Comparison of ENCODE assay signal across 14 cellular contexts in genomic region chr22:42676059-42676607, GRCh38. TPM values are rescaled to one million over a fixed set of nuclear protein-coding genes. Genes with fewer than 3 reads are reported as not detected.
DNase-seq lines count a peak whose midpoint lies in the region; ATAC-seq and TF ChIP-seq lines count a peak whose summit lies in the region.
"Had no signal": no experiment of that assay in that cellular context is flagged by ENCODE, and none has a peak within 500 bp of the region (broad histone marks: within the 10 kb centered on the region; RNA-seq: fewer than 3 reads in every experiment).

No MANE protein-coding gene starts in this region.

- no peaks in the 10 kb centered on the region for H3K79me2 ChIP-seq in PC-9 (ENCODE audit: low read depth)

- no peak for DNase-seq in PC-9
- peak; percentile 80 for DNase-seq in fibroblast of gingiva (ENCODE audit: low read depth)
- peak; percentile 43 for DNase-seq in myocyte (ENCODE audit: low read depth)
- DNase-seq in suprapubic skin (ENCODE audit: low spot score in 2 of 2): no peak
- no peak for DNase-seq in NCI-H2107 (lab: John Stamatoyannopoulos, UW)
- DNase-seq in NCI-H1105 treated with DMSO at 0.1 percent for 48 hours (lab: John Stamatoyannopoulos, UW): no peak
- DNase-seq in activated T-cell treated with anti-CD3 and anti-CD28 coated beads, Interleukin-2, amount 50 U/mL, for 72 hours: no peak
- DNase-seq: amygdala, C1 segment of cervical spinal cord, erythroblast, KBM-7, left colon, NCI-H2029 treated with DMSO at 0.1 percent for 48 hours had no signal

- H3K27me3 Mint-ChIP-seq in activated T-cell treated with anti-CD3 and anti-CD28 coated beads, Interleukin-2, amount 50 U/mL, for 72 hours (ENCODE audit: low read depth): no peaks in the 10 kb centered on the region

- no peaks in the 10 kb centered on the region for H4K20me1 ChIP-seq in PC-9 (ENCODE audit: insufficient read depth)

- TF ChIP-seq CTCF in PC-9 (conservative IDR thresholded peaks at IDR 0.05) (no peak), suprapubic skin (IDR thresholded peaks at IDR 0.05) (no peak)

- TF ChIP-seq POLR2A in suprapubic skin (IDR thresholded peaks at IDR 0.05): no peak

- peaks cover 1 to 7% of the 10 kb centered on the region in 2 donors for H3K36me3 Mint-ChIP-seq in activated T-cell treated with anti-CD3 and anti-CD28 coated beads, Interleukin-2, amount 50 U/mL, for 72 hours (ENCODE audit: insufficient read depth in 2 of 2)

- H3F3A ChIP-seq in PC-9 (ENCODE audit: insufficient read depth, low read depth): peaks cover 23% of the 10 kb centered on the region; the same call in 1 of the 2 replicates

- H3K27me3 ChIP-seq in PC-9 (ENCODE audit: insufficient read depth, low read depth) (no peaks in the 10 kb centered on the region), suprapubic skin (no peaks in the 10 kb centered on the region)

- H3K4me2 ChIP-seq in PC-9: no peak overlapping the region

- no peak for TF ChIP-seq EP300 in suprapubic skin (IDR thresholded peaks at IDR 0.05)

- H3K27ac ChIP-seq in PC-9 (peak overlapping the region; percentile 9; the same call in 1 of the 2 replicates), suprapubic skin (peak overlapping the region; percentile 75)

- WGBS in suprapubic skin: 23% methylated on average over 7 of the region's 7 CpGs

- intact Hi-C loops in PC-9 (cut with micrococcal nuclease; ENCODE audit: unreplicated experiment): no loop called here

- POLR2A ChIA-PET in PC-9 (lab: Charles Lee; ENCODE audit: unreplicated experiment): no interaction called here

- H3K27ac Mint-ChIP-seq in activated T-cell treated with anti-CD3 and anti-CD28 coated beads, Interleukin-2, amount 50 U/mL, for 72 hours: no peak overlapping the region

- no peak overlapping the region for H3K4me3 Mint-ChIP-seq in activated T-cell treated with anti-CD3 and anti-CD28 coated beads, Interleukin-2, amount 50 U/mL, for 72 hours

- BruUV-seq in PC-9 (replicated peaks; lab: Mats Ljungman, UMichigan): no TSS peak

- peaks cover 19% of the 10 kb centered on the region for H3K4me1 Mint-ChIP-seq in activated T-cell treated with anti-CD3 and anti-CD28 coated beads, Interleukin-2, amount 50 U/mL, for 72 hours (ENCODE audit: low read depth)

- H3K36me3 ChIP-seq in PC-9 (ENCODE audit: low read depth) (no peaks in the 10 kb centered on the region), suprapubic skin (no peaks in the 10 kb centered on the region)

- H3K9me3 Mint-ChIP-seq in activated T-cell treated with anti-CD3 and anti-CD28 coated beads, Interleukin-2, amount 50 U/mL, for 72 hours: peaks cover 2 to 7% of the 10 kb centered on the region in 2 donors

- H3K9me3 ChIP-seq in PC-9 (ENCODE audit: insufficient read depth, low read depth): peaks cover 15% of the 10 kb centered on the region; the same call in 1 of the 2 replicates
- no peaks in the 10 kb centered on the region for H3K9me3 ChIP-seq in suprapubic skin

- ATAC-seq in HG03135 (IDR thresholded peaks at IDR 0.05; ENCODE audit: unreplicated experiment): no peak
- ATAC-seq in activated T-cell treated with anti-CD3 and anti-CD28 coated beads, Interleukin-2, amount 50 U/mL, for 72 hours (replicated peaks in 1 of 2): no peak

- H2AFZ ChIP-seq in PC-9: 0 out of 2 replicates have a peak overlapping the region, but pooled peaks have one; percentile 4

- H3K9me2 ChIP-seq in PC-9 (ENCODE audit: insufficient read depth): no peaks in the 10 kb centered on the region

- H3K4me1 ChIP-seq in PC-9 (replicated peaks; ENCODE audit: insufficient read depth): peaks cover 18% of the 10 kb centered on the region
- H3K4me1 ChIP-seq in suprapubic skin: peaks cover 34% of the 10 kb centered on the region

- no peak overlapping the region for H3K4me3 ChIP-seq in PC-9
- H3K4me3 ChIP-seq in suprapubic skin: no peak overlapping the region

- CTCF ChIA-PET in PC-9 (lab: Charles Lee): no interaction called here

RNA-seq across cellular contexts. Expression of gene CYB5R3, which starts 26.9 kb away (rescaled TPM):
- total RNA-seq in PC-9 (2021): 97.6 and 106 TPM in 2 replicates
- 213 and 237 TPM in 2 replicates for total RNA-seq in myocyte
- polyA plus RNA-seq in myocyte (2012): 375 TPM
- total RNA-seq in suprapubic skin: 100 to 1,000 TPM; 107 to 159 (median 138) TPM
- 10 to 100 TPM; 60.7 to 67.1 TPM for total RNA-seq in activated T-cell treated with anti-CD3 and anti-CD28 coated beads, Interleukin-2, amount 50 U/mL, for 72 hours

RNA-seq across cellular contexts. Expression of gene ATP5MGL, which starts 35.7 kb away (rescaled TPM):
- total RNA-seq in PC-9 (2021): 0.79 and 1.1 TPM in 2 replicates
- total RNA-seq in myocyte: not detected in 2 replicates
- polyA plus RNA-seq in myocyte (2012): not detected
- total RNA-seq in suprapubic skin: 1 to 10 TPM in 3 of 4 donors, not detected in 1; 1.3 to 3.9 (median 1.5) TPM
- total RNA-seq in activated T-cell treated with anti-CD3 and anti-CD28 coated beads, Interleukin-2, amount 50 U/mL, for 72 hours: 1 to 10 TPM in 1 of 2 donors, under 1 TPM in 1; 0.31 to 1.2 TPM

RNA-seq across cellular contexts. Expression of gene A4GALT, which starts 44.5 kb away (rescaled TPM):
- 17.1 and 19.3 TPM in 2 replicates for total RNA-seq in PC-9 (2021)
- total RNA-seq in myocyte: 21.6 and 23.3 TPM in 2 replicates
- polyA plus RNA-seq in myocyte (2012): 6.0 TPM
- total RNA-seq in suprapubic skin: 10 to 100 TPM in 2 of 4 donors, 1 to 10 TPM in 2; 6.7 to 11.6 (median 8.8) TPM
- under 1 TPM in 1 of 2 donors, not detected in 1; 0.46 TPM for total RNA-seq in activated T-cell treated with anti-CD3 and anti-CD28 coated beads, Interleukin-2, amount 50 U/mL, for 72 hours

Comparison
In these comparisons a context has a peak if more than half of its experiments do, and no peak if none do; other contexts are left out.
1. DNase-seq: peak in fibroblast of gingiva (single experiment) and myocyte (single experiment); none in PC-9 (0 of 2), suprapubic skin (0 of 2), NCI-H2107 (single experiment), NCI-H1105 treated with DMSO at 0.1 percent for 48 hours (single experiment) and activated T-cell treated with anti-CD3 and anti-CD28 coated beads, Interleukin-2, amount 50 U/mL, for 72 hours (0 of 2).
2. RNA of gene A4GALT, which starts 44.5 kb away (total RNA-seq): 21.6 to 23.3 TPM in myocyte, 17.1 to 19.3 TPM in PC-9 and 6.7 to 11.6 TPM in suprapubic skin; 0.46 TPM in activated T-cell treated with anti-CD3 and anti-CD28 coated beads, Interleukin-2, amount 50 U/mL, for 72 hours; every median in the first group is over 4 times any median in the second.